In genomic region chr2:74834806-74835755, GRCh38 we compare ENCODE assay signal across 1 cellular context.
A peak's percentile ranks its signal among the peaks of the same experiment; 100 is the strongest.
TF ChIP-seq lines count a peak whose summit lies in the region.

No MANE protein-coding gene starts in this region.

TF ChIP-seq in HepG2, 621 proteins besides CTCF, POLR2A, EP300 and RAD21 (continued from another document and continues in another):
- TF ChIP-seq ZNF598 (CRISPR knock-in tag; IDR thresholded peaks at IDR 0.05; ENCODE audit: borderline replicate concordance): peak; percentile 74; the same call in 1 of the 2 replicates
- peak; percentile 48; the same call in 1 of the 2 replicates for TF ChIP-seq ZSCAN22 (CRISPR knock-in tag; IDR thresholded peaks at IDR 0.05)
- peak; percentile 37; the same call in 1 of the 2 replicates for TF ChIP-seq HNF1B (CRISPR knock-in tag; IDR thresholded peaks at IDR 0.05)
- TF ChIP-seq ZNF282 (IDR thresholded peaks at IDR 0.05; ENCODE audit: partially characterized antibody): no peak
- TF ChIP-seq SMAD1 (CRISPR knock-in tag; IDR thresholded peaks at IDR 0.05; ENCODE audit: borderline replicate concordance, low read depth): no peak
- peak; percentile 26; the same call in 1 of the 2 replicates for TF ChIP-seq FOXA3 (CRISPR knock-in tag; IDR thresholded peaks at IDR 0.05)
- TF ChIP-seq AKAP8 (CRISPR knock-in tag; IDR thresholded peaks at IDR 0.05): peak; percentile 55
- no peak for TF ChIP-seq ZNF468 (CRISPR knock-in tag; IDR thresholded peaks at IDR 0.05)
- no peak for TF ChIP-seq HMG20B (CRISPR knock-in tag; conservative IDR thresholded peaks at IDR 0.05)
- no peak for TF ChIP-seq TBX3 (IDR thresholded peaks at IDR 0.05; ENCODE audit: borderline replicate concordance)
- peak; percentile 66; the same call in 1 of the 2 replicates for TF ChIP-seq ZNF747 (CRISPR knock-in tag; IDR thresholded peaks at IDR 0.05; ENCODE audit: borderline replicate concordance)
- TF ChIP-seq HNRNPH1 (optimal IDR thresholded peaks at IDR 0.05; ENCODE audit: low read depth, low read length): no peak
- no peak for TF ChIP-seq ZNF34 (CRISPR knock-in tag; IDR thresholded peaks at IDR 0.05; ENCODE audit: borderline replicate concordance)
- TF ChIP-seq ZFP36L1 (CRISPR knock-in tag; IDR thresholded peaks at IDR 0.05): no peak
- TF ChIP-seq RFXAP (CRISPR knock-in tag; IDR thresholded peaks at IDR 0.05; ENCODE audit: borderline replicate concordance): no peak
- no peak for TF ChIP-seq BRD4 (CRISPR knock-in tag; IDR thresholded peaks at IDR 0.05)
- no peak for TF ChIP-seq NFIB (CRISPR knock-in tag; IDR thresholded peaks at IDR 0.05; ENCODE audit: borderline replicate concordance)
- no peak for TF ChIP-seq RARA (CRISPR knock-in tag; IDR thresholded peaks at IDR 0.05)
- TF ChIP-seq TCF7L2 (IDR thresholded peaks at IDR 0.05; ENCODE audit: low read depth, low read length): no peak
- TF ChIP-seq SOX5 (CRISPR knock-in tag; IDR thresholded peaks at IDR 0.05; ENCODE audit: borderline replicate concordance): peak; percentile 33; the same call in 1 of the 2 replicates
- peak; percentile 88 for TF ChIP-seq ZBTB7A (CRISPR knock-in tag; IDR thresholded peaks at IDR 0.05)
- TF ChIP-seq ELF1 (CRISPR knock-in tag; IDR thresholded peaks at IDR 0.05): peak; percentile 68; the same call in 1 of the 2 replicates
- TF ChIP-seq HOXA3 (CRISPR knock-in tag; IDR thresholded peaks at IDR 0.05): peak; percentile 71
- no peak for TF ChIP-seq DMTF1 (CRISPR knock-in tag; IDR thresholded peaks at IDR 0.05)
- no peak for TF ChIP-seq RAD51 (IDR thresholded peaks at IDR 0.05; ENCODE audit: borderline replicate concordance)
- peak; percentile 33; the same call in 1 of the 2 replicates for TF ChIP-seq FOSL1 (CRISPR knock-in tag; IDR thresholded peaks at IDR 0.05; ENCODE audit: borderline replicate concordance)
- TF ChIP-seq MEF2D (CRISPR knock-in tag; IDR thresholded peaks at IDR 0.05): 0 out of 2 replicates have a peak, but pooled peaks have one; percentile 52
- TF ChIP-seq STAT6 (CRISPR knock-in tag; IDR thresholded peaks at IDR 0.05; ENCODE audit: borderline replicate concordance): no peak
- TF ChIP-seq TOE1 (CRISPR knock-in tag; IDR thresholded peaks at IDR 0.05): 0 out of 2 replicates have a peak, but pooled peaks have one; percentile 30
- TF ChIP-seq SMARCE1 (IDR thresholded peaks at IDR 0.05; ENCODE audit: borderline replicate concordance): no peak
- 0 out of 2 replicates have a peak, but pooled peaks have one; percentile 79 for TF ChIP-seq ZNF788 (CRISPR knock-in tag; IDR thresholded peaks at IDR 0.05; ENCODE audit: borderline replicate concordance)
- no peak; the same call in none of the 2 replicates for TF ChIP-seq MED1 (CRISPR knock-in tag; IDR thresholded peaks at IDR 0.05)
- TF ChIP-seq TCF12 (IDR thresholded peaks at IDR 0.05): no peak
- peak; percentile 53; the same call in 1 of the 2 replicates for TF ChIP-seq TCF12 (CRISPR knock-in tag; IDR thresholded peaks at IDR 0.05)
- no peak; the same call in 1 of the 2 replicates for TF ChIP-seq ZNF280D (CRISPR knock-in tag; IDR thresholded peaks at IDR 0.05)
- TF ChIP-seq ZNF121 (CRISPR knock-in tag; IDR thresholded peaks at IDR 0.05): no peak
- no peak for TF ChIP-seq GPBP1L1 (CRISPR knock-in tag; IDR thresholded peaks at IDR 0.05)
- TF ChIP-seq ZNF224 (CRISPR knock-in tag; IDR thresholded peaks at IDR 0.05): no peak
- no peak for TF ChIP-seq DBP (CRISPR knock-in tag; IDR thresholded peaks at IDR 0.05; ENCODE audit: not compliant biosample characterization)
- TF ChIP-seq ZNF841 (CRISPR knock-in tag; IDR thresholded peaks at IDR 0.05; ENCODE audit: borderline replicate concordance): 0 out of 2 replicates have a peak, but pooled peaks have one; percentile 43
- TF ChIP-seq PITX1 (CRISPR knock-in tag; IDR thresholded peaks at IDR 0.05): peak; percentile 18; the same call in 1 of the 2 replicates
- TF ChIP-seq RARG (CRISPR knock-in tag; IDR thresholded peaks at IDR 0.05; ENCODE audit: low read depth): no peak
- 0 out of 2 replicates have a peak, but pooled peaks have one; percentile 71 for TF ChIP-seq EEA1 (CRISPR knock-in tag; IDR thresholded peaks at IDR 0.05; ENCODE audit: borderline replicate concordance)
- no peak for TF ChIP-seq ZNF10 (CRISPR knock-in tag; IDR thresholded peaks at IDR 0.05; ENCODE audit: borderline replicate concordance, low read depth)
- TF ChIP-seq ZNF382 (CRISPR knock-in tag; IDR thresholded peaks at IDR 0.05; ENCODE audit: borderline replicate concordance): no peak
- TF ChIP-seq AGO2 (optimal IDR thresholded peaks at IDR 0.05; ENCODE audit: low read depth, low read length): peak; percentile 91
- peak; percentile 81 for TF ChIP-seq ELF4 (CRISPR knock-in tag; IDR thresholded peaks at IDR 0.05; ENCODE audit: borderline replicate concordance)
- TF ChIP-seq IRX3 (CRISPR knock-in tag; IDR thresholded peaks at IDR 0.05; ENCODE audit: borderline replicate concordance, low read depth): peak; percentile 84; the same call in 1 of the 2 replicates
- peak; percentile 69 for TF ChIP-seq GABPA (IDR thresholded peaks at IDR 0.05; ENCODE audit: low read depth, low read length)
- TF ChIP-seq GABPA (CRISPR knock-in tag; IDR thresholded peaks at IDR 0.05; ENCODE audit: low read depth): peak; percentile 84
- no peak for TF ChIP-seq ZNF280B (CRISPR knock-in tag; IDR thresholded peaks at IDR 0.05; ENCODE audit: borderline replicate concordance)
- TF ChIP-seq HCFC1 (IDR thresholded peaks at IDR 0.05; ENCODE audit: low read depth, low read length): no peak
- peak; percentile 64; the same call in 1 of the 2 replicates for TF ChIP-seq HOXA9 (CRISPR knock-in tag; IDR thresholded peaks at IDR 0.05; ENCODE audit: borderline replicate concordance)
- TF ChIP-seq NFKBIZ (CRISPR knock-in tag; IDR thresholded peaks at IDR 0.05): no peak; the same call in 1 of the 2 replicates
- TF ChIP-seq SNRNP70 (IDR thresholded peaks at IDR 0.05; ENCODE audit: low read depth, low read length): no peak
- TF ChIP-seq ZNF713 (CRISPR knock-in tag; IDR thresholded peaks at IDR 0.05): no peak
- no peak for TF ChIP-seq MIER3 (CRISPR knock-in tag; IDR thresholded peaks at IDR 0.05; ENCODE audit: borderline replicate concordance)
- no peak for TF ChIP-seq TSC22D2 (CRISPR knock-in tag; IDR thresholded peaks at IDR 0.05; ENCODE audit: borderline replicate concordance)
- TF ChIP-seq PBX3 (CRISPR knock-in tag; IDR thresholded peaks at IDR 0.05; ENCODE audit: borderline replicate concordance): no peak; the same call in 1 of the 2 replicates
- no peak; the same call in 1 of the 2 replicates for TF ChIP-seq DNMT3B (CRISPR knock-in tag; conservative IDR thresholded peaks at IDR 0.05)
- no peak for TF ChIP-seq LCORL (IDR thresholded peaks at IDR 0.05)
- TF ChIP-seq LCORL (CRISPR knock-in tag; IDR thresholded peaks at IDR 0.05): no peak
